27 cellular contexts compared by ENCODE assay signal in genomic region chr16:74190292-74190691, GRCh38.
"Had no signal": no experiment of that assay in that cellular context is flagged by ENCODE, and none has a peak within 500 bp of the region (broad histone marks: within the 10 kb centered on the region; RNA-seq: fewer than 3 reads in every experiment).

No MANE protein-coding gene starts in this region.

- DNase-seq: Kasumi-1, NCI-H1048, NCI-H1105, NCI-H1417 treated with DMSO at 0.1 percent for 48 hours, NCI-H1436 treated with DMSO at 0.1 percent for 48 hours, NCI-H1694 treated with DMSO at 0.1 percent for 48 hours, NCI-H187 treated with DMSO at 0.1 percent for 48 hours, NCI-H2029, NCI-H2081, NCI-H2171 treated with DMSO at 0.1 percent for 48 hours, NCI-H2227 treated with DMSO at 0.1 percent for 48 hours, NCI-H345, NCI-H446, NCI-H510A treated with DMSO at 0.1 percent for 48 hours, NCI-H524 treated with DMSO at 0.1 percent for 48 hours, NCI-H526 treated with DMSO at 0.1 percent for 48 hours, NCI-H82, PC-9, SHP77, SIG-M5, SJCRH30, T-cell had no signal

- ATAC-seq: Panc1, Right ventricle myocardium inferior, SK-N-SH treated with all-trans-retinoic acid at 6 μM for 48 hours, T-cell had no signal

- H3K4me2 ChIP-seq: PC-9 had no signal

- H3K9me3 Mint-ChIP-seq: T-cell had no signal

- H3K27ac ChIP-seq: PC-9, RWPE1, SJCRH30, SK-N-MC had no signal

- H3K36me3 Mint-ChIP-seq: T-cell had no signal

- H3K9me3 ChIP-seq: SJCRH30 had no signal

- H2AFZ ChIP-seq: PC-9 had no signal

- H3K36me3 ChIP-seq: SJCRH30 had no signal

- H3K4me1 ChIP-seq: SJCRH30 had no signal

- H3K4me1 Mint-ChIP-seq: T-cell had no signal

- H3K27ac Mint-ChIP-seq: T-cell had no signal

- H3K4me3 ChIP-seq: PC-9, SJCRH30, SK-N-MC had no signal

- H3K27me3 ChIP-seq: SJCRH30 had no signal

- H3K4me3 Mint-ChIP-seq: T-cell had no signal
